25 cellular contexts compared by ENCODE assay signal in the genomic region with DNA sequence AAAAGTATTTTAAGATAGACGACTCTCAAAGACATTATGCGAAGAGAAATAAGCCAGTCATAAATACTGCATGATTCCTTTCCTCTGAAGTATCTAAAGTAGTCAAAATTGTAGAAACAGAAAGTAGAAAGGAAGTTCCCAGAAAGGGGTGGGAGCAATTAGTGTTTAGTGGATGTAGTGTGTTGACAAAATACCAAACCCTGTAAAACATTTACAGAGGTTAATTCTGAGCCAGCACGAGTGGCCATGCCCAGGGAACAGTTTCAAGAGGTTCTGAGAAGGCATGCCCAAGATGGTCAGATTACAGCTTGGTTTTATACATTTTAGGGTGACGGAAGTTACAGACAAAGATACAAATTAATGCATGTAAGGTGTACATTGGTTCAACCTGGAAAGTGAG. TPM values are rescaled to one million over a fixed set of nuclear protein-coding genes. Genes with fewer than 3 reads are reported as not detected.
A peak's percentile ranks its signal among the peaks of the same experiment; 100 is the strongest.
DNase-seq lines count a peak whose midpoint lies in the region; ATAC-seq and TF ChIP-seq lines count a peak whose summit lies in the region.
"Had no signal": no experiment of that assay in that cellular context is flagged by ENCODE, and none has a peak within 500 bp of the region (broad histone marks: within the 10 kb centered on the region; RNA-seq: fewer than 3 reads in every experiment).

No MANE protein-coding gene starts in this region.

- H3K27ac Mint-ChIP-seq in Calu3 (ENCODE audit: unreplicated experiment): peak overlapping the region; percentile 83
- H3K27ac Mint-ChIP-seq in WTC11: peak overlapping the region; percentile 96
- peak overlapping the region; percentile 66 to 93 (median 81) for H3K27ac Mint-ChIP-seq in nephron
- H3K27ac Mint-ChIP-seq: activated CD4-positive, alpha-beta T cell treated with anti-CD3 and anti-CD28 coated beads, Interleukin-2, amount 10 ng/mL, durations not matched to agents 7 days and 5 days; activated naive CD8-positive, alpha-beta T cell; activated T-helper 1 cell treated with anti-CD3 and anti-CD28 coated beads, Interleukin-12 subunit alpha, Interleukin-12 subunit beta, Interleukin-2, Interleukin-4 antibody, amounts not matched to agents 30 ng/mL and 10 ng/mL and 1 ng/mL, durations not matched to agents 14 hours and 24 hours and 36 hours had no signal

- H3K4me3 ChIP-seq in colonic mucosa: no peak overlapping the region
- H3K4me3 ChIP-seq: gastrocnemius medialis, GM23248, tibial artery had no signal

- H3K27me3 ChIP-seq in colonic mucosa: no peaks in the 10 kb centered on the region
- H3K27me3 ChIP-seq: gastrocnemius medialis, tibial artery had no signal

- in situ Hi-C loops in ACHN (cut with HindIII; ENCODE audit: low pct_ligation_motif_present, low pct_unique_long_range_greater_than_20kb, low sequenced_read_pairs): no loop called here

- H3K27me3 Mint-ChIP-seq in Calu3 (ENCODE audit: unreplicated experiment) (no peaks in the 10 kb centered on the region), WTC11 (ENCODE audit: low read depth) (no peaks in the 10 kb centered on the region), nephron (ENCODE audit: low read depth) (no peaks in the 10 kb centered on the region)

- intact Hi-C loops in Calu3 (cut with micrococcal nuclease; ENCODE audit: unreplicated experiment) (no loop called here), colonic mucosa (cut with DNase I) (no loop called here)

- ATAC-seq in WTC11: no peak
- ATAC-seq: esophagus mucosa, gastrocnemius medialis had no signal

- TF ChIP-seq CTCF in Calu3 (IDR thresholded peaks at IDR 0.05; ENCODE audit: unreplicated experiment) (no peak), WTC11 (IDR thresholded peaks at IDR 0.05) (no peak), nephron (IDR thresholded peaks at IDR 0.05; ENCODE audit: unreplicated experiment in 3 of 3) (no peak), colonic mucosa (IDR thresholded peaks at IDR 0.05) (no peak)

- no peaks in the 10 kb centered on the region for H3K36me3 ChIP-seq in colonic mucosa
- H3K36me3 ChIP-seq: gastrocnemius medialis, tibial artery had no signal

- H3K9ac ChIP-seq in colonic mucosa (ENCODE audit: low read depth in 2 of 2, low read length in 2 of 2): no peak overlapping the region
- H3K9ac ChIP-seq: GM23248, SK-N-SH had no signal

- CTCF ChIA-PET in Calu3 (lab: Charles Lee): interaction anchor here (0.6 to 1.1 kb wide), 3 partner anchors 10 to 1425 kb away, joined by 3 to 6 read pairs (median 5); no protein-coding TSS in a partner anchor
- CTCF ChIA-PET in WTC11 (lab: Charles Lee): interaction anchor here (0.8 to 1.7 kb wide), 7 partner anchors 13 to 75 kb away, joined by 3 to 15 read pairs (median 7); partner anchors contain the start of gene SLC25A4

- DNase-seq in Calu3 (peak; percentile 38), WTC11 (ENCODE audit: low spot score) (no peak), kidney tubule cell (ENCODE audit: low spot score) (peak; percentile 54), dermis blood vessel endothelial cell (no peak), ACHN (no peak), colonic mucosa (no peak), NOMO-1 treated with dmso at 0.1 percent for 144 hours (lab: John Stamatoyannopoulos, UW; ENCODE audit: unreplicated experiment) (no peak)
- DNase-seq: activated CD4-positive, alpha-beta T cell treated with anti-CD3 and anti-CD28 coated beads, Interleukin-2, amount 10 ng/mL, durations not matched to agents 7 days and 5 days; CD8-positive, alpha-beta memory T cell; DMS53; effector CD4-positive, alpha-beta T cell; gastrocnemius medialis; GF-D8; GM23248; MM.1S; NCI-H1694; SK-N-SH; stimulated activated CD4-positive, alpha-beta T cell treated with anti-CD3 and anti-CD28 coated beads, Interleukin-4, amount 100 ng/mL, for 24 hours; stimulated activated naive CD4-positive, alpha-beta T cell treated with Interleukin-2 at 50 U/mL for 16 hours; T-helper 2 cell; tibial artery had no signal

- H3K4me1 Mint-ChIP-seq in Calu3 (ENCODE audit: low read depth, unreplicated experiment) (peaks cover 33% of the 10 kb centered on the region), WTC11 (peaks cover 64% of the 10 kb centered on the region), nephron (peaks cover 32% of the 10 kb centered on the region)
- H3K4me1 Mint-ChIP-seq: activated CD4-positive, alpha-beta T cell treated with anti-CD3 and anti-CD28 coated beads, Interleukin-2, amount 10 ng/mL, durations not matched to agents 7 days and 5 days; CD8-positive, alpha-beta memory T cell had no signal

- peak overlapping the region; percentile 31 for H3K4me3 Mint-ChIP-seq in Calu3 (ENCODE audit: low read depth, unreplicated experiment)
- no peak overlapping the region for H3K4me3 Mint-ChIP-seq in WTC11
- no peak overlapping the region for H3K4me3 Mint-ChIP-seq in nephron
- H3K4me3 Mint-ChIP-seq: activated CD4-positive, alpha-beta T cell treated with anti-CD3 and anti-CD28 coated beads, Interleukin-2, amount 10 ng/mL, durations not matched to agents 7 days and 5 days; activated naive CD8-positive, alpha-beta T cell; activated T-helper 1 cell treated with anti-CD3 and anti-CD28 coated beads, Interleukin-12 subunit alpha, Interleukin-12 subunit beta, Interleukin-2, Interleukin-4 antibody, amounts not matched to agents 30 ng/mL and 10 ng/mL and 1 ng/mL, durations not matched to agents 14 hours and 24 hours and 36 hours; CD8-positive, alpha-beta memory T cell had no signal

- POLR2A ChIA-PET in WTC11 (lab: Charles Lee): no interaction called here

- BruUV-seq in Calu3 (replicated peaks; lab: Mats Ljungman, UMichigan): no TSS peak

- H3K9me3 Mint-ChIP-seq in Calu3 (ENCODE audit: low read depth, unreplicated experiment) (no peaks in the 10 kb centered on the region), WTC11 (peaks cover 6% of the 10 kb centered on the region), nephron (no peaks in the 10 kb centered on the region)
- H3K9me3 Mint-ChIP-seq: activated CD4-positive, alpha-beta T cell treated with anti-CD3 and anti-CD28 coated beads, Interleukin-2, amount 10 ng/mL, durations not matched to agents 7 days and 5 days; activated T-helper 1 cell treated with anti-CD3 and anti-CD28 coated beads, Interleukin-12 subunit alpha, Interleukin-12 subunit beta, Interleukin-2, Interleukin-4 antibody, amounts not matched to agents 30 ng/mL and 10 ng/mL and 1 ng/mL, durations not matched to agents 14 hours and 24 hours and 36 hours; CD8-positive, alpha-beta memory T cell had no signal

- H3K9me3 ChIP-seq in colonic mucosa: no peaks in the 10 kb centered on the region
- H3K9me3 ChIP-seq: gastrocnemius medialis, SK-N-SH, tibial artery had no signal

- H3K27ac ChIP-seq in colonic mucosa: no peak overlapping the region
- H3K27ac ChIP-seq: gastrocnemius medialis, GM23248, tibial artery had no signal

- no peaks in the 10 kb centered on the region for H3K4me1 ChIP-seq in colonic mucosa

- H3K36me3 Mint-ChIP-seq in Calu3 (ENCODE audit: insufficient read depth, unreplicated experiment) (peaks cover 15% of the 10 kb centered on the region), WTC11 (peaks cover 4% of the 10 kb centered on the region), nephron (ENCODE audit: low read depth) (no peaks in the 10 kb centered on the region)
- H3K36me3 Mint-ChIP-seq: activated naive CD8-positive, alpha-beta T cell; CD8-positive, alpha-beta memory T cell had no signal

TF ChIP-seq in WTC11, 78 proteins besides CTCF, POLR2A, EP300 and RAD21:
- TF ChIP-seq HMGA2 (CRISPR knock-in tag; IDR thresholded peaks at IDR 0.05): no peak

RNA-seq across cellular contexts. Expression of gene SLC25A4, which starts 34.4 kb away (rescaled TPM):
- total RNA-seq in Calu3 (2022): 15.2 and 17.8 TPM in 2 replicates
- total RNA-seq in WTC11 (2021): 40.2 to 44.6 TPM (median 43.9 TPM) in 3 replicates
- total RNA-seq in dermis blood vessel endothelial cell: 8.8 and 10.8 TPM in 2 replicates
- 10 to 100 TPM; 35.0 to 44.6 TPM for total RNA-seq in colonic mucosa

Comparison
In these comparisons a context has a peak if more than half of its experiments do, and no peak if none do; other contexts are left out.
1. DNase-seq: peak in Calu3 (single experiment) and kidney tubule cell (single experiment); none in WTC11 (single experiment), dermis blood vessel endothelial cell (single experiment), ACHN (single experiment), colonic mucosa (single experiment) and NOMO-1 treated with dmso at 0.1 percent for 144 hours (single experiment).
2. Peak in every context shown above with its lines, with median percentiles within 50 percentile points of each other: H3K27ac Mint-ChIP-seq.